In genomic region chr3:28982906-28983305, GRCh38 we compare ENCODE assay signal across 14 cellular contexts.
A peak's percentile ranks its signal among the peaks of the same experiment; 100 is the strongest.
DNase-seq lines count a peak whose midpoint lies in the region; ATAC-seq, FAIRE-seq and TF ChIP-seq lines count a peak whose summit lies in the region.
"Had no signal": no experiment of that assay in that cellular context is flagged by ENCODE, and none has a peak within 500 bp of the region (broad histone marks: within the 10 kb centered on the region; RNA-seq: fewer than 3 reads in every experiment).

No MANE protein-coding gene starts in this region.

- no peaks in the 10 kb centered on the region for H3F3A ChIP-seq in GM23248 (ENCODE audit: insufficient read depth)

- no peaks in the 10 kb centered on the region for H3K4me1 ChIP-seq in GM23248 (ENCODE audit: insufficient read depth)

- POLR2A ChIA-PET in GM10248 (lab: Yijun Ruan, JAX): no interaction called here

- no peak for TF ChIP-seq CTCF in GM10248 (IDR thresholded peaks at IDR 0.05; ENCODE audit: control extremely low read depth, extremely low read depth, low read depth, missing control alignments)

- H3K9me3 ChIP-seq in GM23248 (ENCODE audit: low read depth): no peaks in the 10 kb centered on the region

- in situ Hi-C loops in GM23248 (cut with MboI): no loop called here

- 94 to 97% methylated on average over 2 of the region's 2 CpGs for WGBS in GM23248 (ENCODE audit: low coverage in 1 of 2, low lambda C conversion rate in 2 of 2, missing lambda C conversion rate in 2 of 2), 2 experiments

- DNase-seq in GM10248 (ENCODE audit: extremely low spot score): peak; percentile 8
- DNase-seq in NCI-H146 treated with DMSO at 0.1 percent for 48 hours (lab: John Stamatoyannopoulos, UW; ENCODE audit: unreplicated experiment): no peak
- no peak for DNase-seq in DMS79 treated with DMSO at 0.1 percent for 48 hours (lab: John Stamatoyannopoulos, UW)
- no peak for DNase-seq in RCC 7860 (ENCODE audit: low spot score)
- no peak for DNase-seq in GM23248
- DNase-seq: activated CD4-positive, alpha-beta memory T cell treated with anti-CD3 and anti-CD28 coated beads, Interleukin-2, amount 10 ng/mL, durations not matched to agents 7 days and 5 days; activated gamma-delta T cell; NCI-H1417; NCI-H524 treated with DMSO at 0.1 percent for 48 hours; stimulated activated CD4-positive, alpha-beta T cell treated with anti-CD3 and anti-CD28 coated beads, Interleukin-2, amount 100 ng/mL, for 24 hours had no signal

- no peaks in the 10 kb centered on the region for H4K20me1 ChIP-seq in GM23248 (ENCODE audit: insufficient read depth)

- H3K9me2 ChIP-seq in GM23248 (ENCODE audit: insufficient read depth): no peaks in the 10 kb centered on the region

- H3K9ac ChIP-seq in GM23248: no peak overlapping the region

- H3K4me3 ChIP-seq in GM23248: no peak overlapping the region

- H3K27me3 ChIP-seq in GM23248 (replicated peaks; ENCODE audit: insufficient read depth): no peaks in the 10 kb centered on the region

- no peak for FAIRE-seq in RCC 7860 (lab: Jason Lieb, UNC)

- peak; percentile 93 for ATAC-seq in GM19351 (IDR thresholded peaks at IDR 0.05; ENCODE audit: unreplicated experiment)
- peak; percentile 97 for ATAC-seq in HG02759 (IDR thresholded peaks at IDR 0.05; ENCODE audit: unreplicated experiment)
- peak; percentile 86 for ATAC-seq in HG03432 (IDR thresholded peaks at IDR 0.05; ENCODE audit: unreplicated experiment)
- ATAC-seq: stimulated activated effector memory CD8-positive, alpha-beta T cell treated with anti-CD3 and anti-CD28 coated beads, Interleukin-12 subunit alpha, Interleukin-12 subunit beta, amount 100 ng/mL, for 72 hours had no signal

- H3K4me2 ChIP-seq in GM23248 (ENCODE audit: unreplicated experiment): no peak overlapping the region

- no peaks in the 10 kb centered on the region for H3K36me3 ChIP-seq in GM23248 (ENCODE audit: low read depth)

- H3K27ac ChIP-seq in GM23248: no peak overlapping the region

- no peaks in the 10 kb centered on the region for H3K79me2 ChIP-seq in GM23248 (ENCODE audit: insufficient read depth)

- CTCF ChIA-PET in GM10248 (lab: Yijun Ruan, JAX): interaction anchor here (0.7 to 2.0 kb wide), 5 partner anchors 10 to 104 kb away, joined by 3 to 4 read pairs (median 3); no protein-coding TSS in a partner anchor

- H2AFZ ChIP-seq in GM23248: no peak overlapping the region
